ENCODE assay signal across 1 cellular context in the genomic region with DNA sequence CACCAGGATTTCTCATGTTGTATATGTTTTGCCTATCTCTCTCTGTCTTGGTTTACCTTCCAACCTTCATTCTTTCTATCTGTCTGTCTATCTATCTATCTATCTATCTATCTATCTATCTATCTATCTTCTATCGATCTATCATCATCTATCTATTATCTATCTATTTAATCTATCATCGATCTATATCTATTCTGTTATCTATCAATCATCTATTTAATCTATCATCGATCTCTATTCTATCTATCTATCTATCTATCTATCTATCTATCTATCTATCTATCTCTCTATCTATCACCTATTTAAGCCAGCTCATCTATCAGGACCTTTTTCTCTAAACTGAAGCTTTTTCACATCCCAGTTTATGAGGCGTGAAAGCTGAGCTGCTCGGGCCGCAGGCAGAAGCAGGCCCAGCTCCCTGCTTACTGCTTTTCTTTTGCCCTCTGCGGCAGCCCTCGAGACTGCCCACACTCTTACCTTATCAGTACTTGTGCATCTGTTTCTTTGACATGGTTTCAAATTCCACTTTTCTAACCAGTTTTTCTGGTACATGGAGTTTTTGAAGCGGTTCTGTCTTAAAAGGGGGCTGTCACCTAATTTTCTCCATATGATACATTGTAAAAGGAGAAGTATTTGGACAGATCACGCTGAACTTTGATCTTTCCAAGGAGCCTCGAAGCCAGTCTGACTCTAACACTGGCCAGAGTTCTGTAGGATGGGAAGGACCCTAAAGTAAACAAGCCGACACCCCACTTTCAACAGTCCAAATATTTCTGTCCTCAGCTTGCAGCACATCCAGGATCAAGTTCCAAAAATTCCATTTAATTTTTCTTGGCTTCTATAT.
TF ChIP-seq lines count a peak whose summit lies in the region.

No MANE protein-coding gene starts in this region.

TF ChIP-seq in K562, 482 proteins besides CTCF, POLR2A, EP300 and RAD21 (continued from another document):
- TF ChIP-seq, protein P1, sequence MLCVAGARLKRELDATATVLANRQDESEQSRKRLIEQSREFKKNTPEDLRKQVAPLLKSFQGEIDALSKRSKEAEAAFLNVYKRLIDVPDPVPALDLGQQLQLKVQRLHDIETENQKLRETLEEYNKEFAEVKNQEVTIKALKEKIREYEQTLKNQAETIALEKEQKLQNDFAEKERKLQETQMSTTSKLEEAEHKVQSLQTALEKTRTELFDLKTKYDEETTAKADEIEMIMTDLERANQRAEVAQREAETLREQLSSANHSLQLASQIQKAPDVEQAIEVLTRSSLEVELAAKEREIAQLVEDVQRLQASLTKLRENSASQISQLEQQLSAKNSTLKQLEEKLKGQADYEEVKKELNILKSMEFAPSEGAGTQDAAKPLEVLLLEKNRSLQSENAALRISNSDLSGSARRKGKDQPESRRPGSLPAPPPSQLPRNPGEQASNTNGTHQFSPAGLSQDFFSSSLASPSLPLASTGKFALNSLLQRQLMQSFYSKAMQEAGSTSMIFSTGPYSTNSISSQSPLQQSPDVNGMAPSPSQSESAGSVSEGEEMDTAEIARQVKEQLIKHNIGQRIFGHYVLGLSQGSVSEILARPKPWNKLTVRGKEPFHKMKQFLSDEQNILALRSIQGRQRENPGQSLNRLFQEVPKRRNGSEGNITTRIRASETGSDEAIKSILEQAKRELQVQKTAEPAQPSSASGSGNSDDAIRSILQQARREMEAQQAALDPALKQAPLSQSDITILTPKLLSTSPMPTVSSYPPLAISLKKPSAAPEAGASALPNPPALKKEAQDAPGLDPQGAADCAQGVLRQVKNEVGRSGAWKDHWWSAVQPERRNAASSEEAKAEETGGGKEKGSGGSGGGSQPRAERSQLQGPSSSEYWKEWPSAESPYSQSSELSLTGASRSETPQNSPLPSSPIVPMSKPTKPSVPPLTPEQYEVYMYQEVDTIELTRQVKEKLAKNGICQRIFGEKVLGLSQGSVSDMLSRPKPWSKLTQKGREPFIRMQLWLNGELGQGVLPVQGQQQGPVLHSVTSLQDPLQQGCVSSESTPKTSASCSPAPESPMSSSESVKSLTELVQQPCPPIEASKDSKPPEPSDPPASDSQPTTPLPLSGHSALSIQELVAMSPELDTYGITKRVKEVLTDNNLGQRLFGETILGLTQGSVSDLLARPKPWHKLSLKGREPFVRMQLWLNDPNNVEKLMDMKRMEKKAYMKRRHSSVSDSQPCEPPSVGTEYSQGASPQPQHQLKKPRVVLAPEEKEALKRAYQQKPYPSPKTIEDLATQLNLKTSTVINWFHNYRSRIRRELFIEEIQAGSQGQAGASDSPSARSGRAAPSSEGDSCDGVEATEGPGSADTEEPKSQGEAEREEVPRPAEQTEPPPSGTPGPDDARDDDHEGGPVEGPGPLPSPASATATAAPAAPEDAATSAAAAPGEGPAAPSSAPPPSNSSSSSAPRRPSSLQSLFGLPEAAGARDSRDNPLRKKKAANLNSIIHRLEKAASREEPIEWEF (CRISPR knock-in tag; IDR thresholded peaks at IDR 0.05): peak; percentile 73; the same call in 1 of the 2 replicates
- TF ChIP-seq BHLHE40 (IDR thresholded peaks at IDR 0.05; ENCODE audit: low read length) (no peak), ZNF217 (CRISPR knock-in tag; IDR thresholded peaks at IDR 0.05) (no peak), KLF13 (tag; IDR thresholded peaks at IDR 0.05; ENCODE audit: borderline replicate concordance, low read depth) (no peak), ZBED1 (IDR thresholded peaks at IDR 0.05) (no peak), DACH1 (IDR thresholded peaks at IDR 0.05; ENCODE audit: partially characterized antibody) (peak; percentile 89)
